In the genomic region with DNA sequence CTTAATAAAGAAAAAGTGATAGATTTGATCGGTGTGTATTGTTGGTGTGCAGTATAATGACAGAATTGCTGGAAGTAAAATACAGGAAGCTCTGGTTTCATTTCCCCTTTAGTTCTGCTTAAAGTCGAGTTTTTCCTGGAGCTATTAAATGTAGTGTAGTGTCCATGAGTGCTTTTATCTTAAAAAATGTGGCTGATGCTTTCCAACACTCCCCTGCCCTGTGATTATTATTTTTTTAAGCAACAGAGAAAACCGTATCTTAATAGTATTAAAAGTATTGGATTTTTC, we compare ENCODE assay signal across 8 cellular contexts. TPM values are rescaled to one million over a fixed set of nuclear protein-coding genes. Genes with fewer than 3 reads are reported as not detected.
DNase-seq lines count a peak whose midpoint lies in the region; ATAC-seq and TF ChIP-seq lines count a peak whose summit lies in the region.

No MANE protein-coding gene starts in this region.

- no peak for DNase-seq in AG04450 (ENCODE audit: low read depth, low spot score)
- DNase-seq in H7: no peak
- no peak for DNase-seq in activated CD8-positive, alpha-beta T cell treated with anti-CD3 and anti-CD28 coated beads, Interleukin-2, amount 10 ng/mL, durations not matched to agents 7 days and 5 days
- no peak for DNase-seq in right lobe of liver
- DNase-seq in COR-L47 (lab: John Stamatoyannopoulos, UW): no peak
- no peak for DNase-seq in AG08395 (ENCODE audit: low spot score)
- no peak for DNase-seq in activated CD4-positive, alpha-beta T cell treated with anti-CD3 and anti-CD28 coated beads for 4 hours

- whole genome bisulfite sequencing in right lobe of liver (ENCODE audit: insufficient coverage, low coverage, low lambda C conversion rate, missing lambda C conversion rate): 4% methylated on average over 3 of the region's 3 CpGs
- WGBS in urinary bladder: 10% methylated on average over 3 of the region's 3 CpGs

- H3K4me1 ChIP-seq in right lobe of liver (peaks cover 0 to 20% (median 2%) of the 10 kb centered on the region in 4 donors), urinary bladder (ENCODE audit: insufficient read depth) (no peaks in the 10 kb centered on the region)

- no peaks in the 10 kb centered on the region for H3K9me3 Mint-ChIP-seq in activated CD8-positive, alpha-beta T cell treated with anti-CD3 and anti-CD28 coated beads, Interleukin-2, amount 10 ng/mL, durations not matched to agents 7 days and 5 days (ENCODE audit: insufficient read depth)

- POLR2A ChIA-PET in AG04450 (lab: Yijun Ruan, JAX): interaction anchor here (2.0 kb wide), 1 partner anchor 22 kb away, joined by 7 read pairs; no protein-coding TSS in a partner anchor
- POLR2A ChIA-PET in activated CD8-positive, alpha-beta T cell treated with anti-CD3 and anti-CD28 coated beads, Interleukin-2, amount 10 ng/mL, durations not matched to agents 7 days and 5 days (lab: Charles Lee): interaction anchor here (0.9 to 1.2 kb wide), 2 partner anchors 10 to 13 kb away, joined by 4 to 15 read pairs; no protein-coding TSS in a partner anchor

- H3K27me3 ChIP-seq in AG04450 (ENCODE audit: control insufficient read depth, insufficient read depth, low read length) (no peaks in the 10 kb centered on the region), H7 (ENCODE audit: control insufficient read depth, insufficient read depth, low read length) (peaks cover 15% of the 10 kb centered on the region), right lobe of liver (no peaks in the 10 kb centered on the region)

- H3K4me1 Mint-ChIP-seq in activated CD8-positive, alpha-beta T cell treated with anti-CD3 and anti-CD28 coated beads, Interleukin-2, amount 10 ng/mL, durations not matched to agents 7 days and 5 days (ENCODE audit: low read depth): peaks cover 28% of the 10 kb centered on the region

- H3K4me3 Mint-ChIP-seq in activated CD8-positive, alpha-beta T cell treated with anti-CD3 and anti-CD28 coated beads, Interleukin-2, amount 10 ng/mL, durations not matched to agents 7 days and 5 days: peak overlapping the region; percentile 80

- intact Hi-C loops in right lobe of liver (cut with DNase I): no loop called here

- H3K4me3 ChIP-seq in AG04450 (ENCODE audit: low read depth, low read length) (peak overlapping the region; percentile 99), H7 (ENCODE audit: insufficient read depth, low read depth, low read length) (peak overlapping the region; percentile 83), right lobe of liver (peak overlapping the region; percentile 96 to 99 (median 96)), urinary bladder (ENCODE audit: low read depth, low read length) (peak overlapping the region; percentile 81)

- CTCF ChIA-PET in AG04450 (lab: Charles Lee): interaction anchor here (1.2 kb wide), 1 partner anchor 421 kb away, joined by 3 read pairs; no protein-coding TSS in a partner anchor
- CTCF ChIA-PET in activated CD8-positive, alpha-beta T cell treated with anti-CD3 and anti-CD28 coated beads, Interleukin-2, amount 10 ng/mL, durations not matched to agents 7 days and 5 days (lab: Charles Lee): interaction anchor here (0.8 to 1.1 kb wide), 2 partner anchors 9 to 80 kb away, joined by 4 read pairs; partner anchors contain the start of gene HEATR1

- H3K27ac ChIP-seq in AG04450 (ENCODE audit: low read depth, low read length): no peak overlapping the region
- H3K27ac ChIP-seq in right lobe of liver: peak overlapping the region; percentile 85 to 99 (median 94)
- H3K27ac ChIP-seq in urinary bladder (ENCODE audit: low read depth): no peak overlapping the region

- peak overlapping the region; percentile 93 for H3K27ac Mint-ChIP-seq in activated CD8-positive, alpha-beta T cell treated with anti-CD3 and anti-CD28 coated beads, Interleukin-2, amount 10 ng/mL, durations not matched to agents 7 days and 5 days

- peaks cover 3% of the 10 kb centered on the region; the same call in 1 of the 2 replicates for H3K9me3 ChIP-seq in AG04450 (ENCODE audit: control insufficient read depth, insufficient read depth, low read length)
- H3K9me3 ChIP-seq in right lobe of liver: no peaks in the 10 kb centered on the region

- no peak for ATAC-seq in activated CD8-positive, alpha-beta T cell treated with anti-CD3 and anti-CD28 coated beads, Interleukin-2, amount 10 ng/mL, durations not matched to agents 7 days and 5 days
- ATAC-seq in right lobe of liver: no peak

- no peaks in the 10 kb centered on the region for H3K36me3 ChIP-seq in H7 (replicated peaks; ENCODE audit: control insufficient read depth, insufficient read depth, low read length)
- peaks cover 0 to 23% (median 6%) of the 10 kb centered on the region in 4 donors for H3K36me3 ChIP-seq in right lobe of liver
- no peaks in the 10 kb centered on the region for H3K36me3 ChIP-seq in urinary bladder (ENCODE audit: insufficient read depth)

- no peak for TF ChIP-seq POLR2A in right lobe of liver (IDR thresholded peaks at IDR 0.05)

- peaks cover 8% of the 10 kb centered on the region for H3K27me3 Mint-ChIP-seq in activated CD8-positive, alpha-beta T cell treated with anti-CD3 and anti-CD28 coated beads, Interleukin-2, amount 10 ng/mL, durations not matched to agents 7 days and 5 days (ENCODE audit: low read depth)

- TF ChIP-seq CTCF in AG04450 (IDR thresholded peaks at IDR 0.05; ENCODE audit: low read depth, low read length) (no peak), right lobe of liver (IDR thresholded peaks at IDR 0.05) (no peak)

- peaks cover 25% of the 10 kb centered on the region for H3K36me3 Mint-ChIP-seq in activated CD8-positive, alpha-beta T cell treated with anti-CD3 and anti-CD28 coated beads, Interleukin-2, amount 10 ng/mL, durations not matched to agents 7 days and 5 days (ENCODE audit: low read depth)

RNA-seq across cellular contexts. Expression of gene LGALS8, which starts 1.1 kb away (rescaled TPM):
- polyA plus RNA-seq in AG04450 (2011; rRNA removed) (64.8 and 82.4 TPM in 2 replicates), urinary bladder (28.9 TPM)
- polyA minus RNA-seq in AG04450 (2011; rRNA and poly(A)+ RNA removed): 51.0 and 57.8 TPM in 2 replicates
- 16.8 and 27.7 TPM in 2 replicates for total RNA-seq in H7 (2014; rRNA removed; shearing (Covaris generic))
- 10 to 100 TPM; 75.5 to 77.8 TPM for total RNA-seq in activated CD8-positive, alpha-beta T cell treated with anti-CD3 and anti-CD28 coated beads, Interleukin-2, amount 10 ng/mL, durations not matched to agents 7 days and 5 days
- total RNA-seq in right lobe of liver (10 to 100 TPM; 30.4 to 69.3 (median 42.3) TPM), urinary bladder (94.3 TPM)

Comparison
In these comparisons a context has a peak if more than half of its experiments do, and no peak if none do; other contexts are left out.
1. H3K27ac ChIP-seq: peak in right lobe of liver (3 of 3); none in AG04450 (single experiment) and urinary bladder (single experiment).
2. Peak in every context shown above with its lines, with median percentiles within 50 percentile points of each other: H3K4me3 ChIP-seq.